Comparison of ENCODE assay signal across 9 cellular contexts in the genomic region with DNA sequence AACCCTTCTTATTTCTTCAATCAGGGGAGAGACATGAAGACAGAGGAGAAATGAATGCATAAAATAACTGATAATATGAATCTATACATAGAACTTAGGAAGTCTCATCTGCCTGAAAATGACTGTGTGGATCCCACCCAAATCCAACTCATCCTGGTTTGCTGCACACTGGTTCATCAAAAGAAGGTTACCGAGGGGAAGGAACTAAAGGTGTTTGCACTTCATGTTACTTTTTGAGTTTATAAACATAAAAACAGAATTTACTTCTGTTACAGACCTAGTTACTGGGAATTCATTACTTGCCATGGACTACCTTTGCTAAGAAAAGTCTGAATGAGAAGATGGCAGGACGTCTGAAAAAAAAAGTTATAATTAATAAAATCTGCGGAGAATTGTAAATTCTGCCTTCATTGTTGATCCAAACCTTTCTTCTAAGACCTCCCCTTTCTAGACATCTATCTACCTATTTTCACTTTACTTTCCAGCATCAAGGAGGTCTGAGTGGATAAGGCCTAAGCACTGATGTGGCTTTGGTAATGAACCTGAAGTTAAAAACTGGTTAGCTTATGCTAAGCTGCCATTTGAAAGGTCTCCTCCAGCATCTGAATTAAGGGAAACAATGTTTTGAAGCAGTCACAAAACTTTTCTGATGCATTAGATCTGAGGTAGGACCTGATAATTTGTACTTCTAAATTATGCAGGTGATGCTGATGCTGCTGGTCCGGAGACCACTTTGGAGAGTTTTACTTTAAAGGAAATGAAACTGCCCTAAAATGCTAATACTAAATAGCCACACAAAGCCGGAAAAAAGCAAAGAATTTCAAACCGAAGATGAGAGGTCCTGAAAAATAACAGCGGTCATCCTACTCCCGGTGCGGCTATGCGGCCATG.
A peak's percentile ranks its signal among the peaks of the same experiment; 100 is the strongest.
DNase-seq lines count a peak whose midpoint lies in the region; ATAC-seq, FAIRE-seq and TF ChIP-seq lines count a peak whose summit lies in the region.
"Had no signal": no experiment of that assay in that cellular context is flagged by ENCODE, and none has a peak within 500 bp of the region (broad histone marks: within the 10 kb centered on the region; RNA-seq: fewer than 3 reads in every experiment).

No MANE protein-coding gene starts in this region.

- POLR2A ChIA-PET in IMR-90 (lab: Charles Lee; ENCODE audit: unreplicated experiment) = no interaction called here

- H2AK9ac ChIP-seq in IMR-90 (replicated peaks; ENCODE audit: low read depth, low read length, poor library complexity) = peak overlapping the region; percentile 47

- TF ChIP-seq RAD21 in IMR-90 (IDR thresholded peaks at IDR 0.05; ENCODE audit: low read length) (no peak), neural cell (conservative IDR thresholded peaks at IDR 0.05) (no peak)

- H3K36me3 ChIP-seq in IMR-90 (ENCODE audit: control insufficient read depth, insufficient read depth, low read length) (no peaks in the 10 kb centered on the region), neural cell (ENCODE audit: insufficient read depth, low read length) (no peaks in the 10 kb centered on the region)

- H3K4ac ChIP-seq in IMR-90 (ENCODE audit: low read depth, low read length) = peak overlapping the region; percentile 42; the same call in 1 of the 2 replicates

- H3K4me2 ChIP-seq in IMR-90 (ENCODE audit: low read depth, low read length) = peak overlapping the region; percentile 94
- no peak overlapping the region for H3K4me2 ChIP-seq in neural cell (ENCODE audit: low read length)

- H2AK5ac ChIP-seq in IMR-90 (ENCODE audit: low read depth, low read length) = no peak overlapping the region

- TF ChIP-seq CTCF in IMR-90 (conservative IDR thresholded peaks at IDR 0.05; ENCODE audit: low read depth, low read length) (no peak), choroid plexus epithelial cell (conservative IDR thresholded peaks at IDR 0.05; ENCODE audit: low read depth, low read length) (no peak), neural cell (IDR thresholded peaks at IDR 0.05; ENCODE audit: poor library complexity, severe bottlenecking) (no peak)

- H3K4me1 ChIP-seq in IMR-90 (ENCODE audit: control insufficient read depth, insufficient read depth, low read length) = peaks cover 1% of the 10 kb centered on the region; the same call in 1 of the 2 replicates

- H3K9me3 ChIP-seq in IMR-90 (ENCODE audit: control insufficient read depth, insufficient read depth, low read length) = no peaks in the 10 kb centered on the region
- H3K9me3 ChIP-seq in neural cell (ENCODE audit: low read length) = no peaks in the 10 kb centered on the region

- H3K9ac ChIP-seq in IMR-90 (ENCODE audit: low read depth, low read length) (peak overlapping the region; percentile 53), neural cell (ENCODE audit: low read length) (no peak overlapping the region)

- no peaks in the 10 kb centered on the region for H3K9me2 ChIP-seq in neural cell (ENCODE audit: insufficient read depth, low read length)

- peak overlapping the region; percentile 80; the same call in 1 of the 2 replicates for H3K23ac ChIP-seq in IMR-90 (ENCODE audit: low read depth, low read length)

- H2AFZ ChIP-seq in IMR-90 (replicated peaks; ENCODE audit: low read length, poor library complexity) (peak overlapping the region; percentile 76), neural cell (ENCODE audit: low read depth, low read length) (no peak overlapping the region)

- peak overlapping the region; percentile 77 to 88 for H4K8ac ChIP-seq in IMR-90 (ENCODE audit: low read depth in 2 of 2, low read length in 2 of 2)

- H3K27ac ChIP-seq in IMR-90 (ENCODE audit: insufficient read depth, low read length) = peak overlapping the region; percentile 51
- no peak overlapping the region for H3K27ac ChIP-seq in neural cell (ENCODE audit: low read length)
- H3K27ac ChIP-seq: VCaP had no signal

- peak overlapping the region; percentile 48 for H4K91ac ChIP-seq in IMR-90 (ENCODE audit: insufficient read depth, low read depth, low read length)

- dilution Hi-C loops in IMR-90 (cut with HindIII; ENCODE audit: low sequenced_read_pairs, unreplicated experiment) = no loop called here

- CTCF ChIA-PET in IMR-90 (lab: Yijun Ruan, JAX) = no interaction called here

- H3K79me2 ChIP-seq in neural cell (replicated peaks; ENCODE audit: insufficient read depth, low read length) = peaks cover 4% of the 10 kb centered on the region

- no CpG with 5 or more reads among the region's 10 CpGs for WGBS in IMR-90 (ENCODE audit: extremely low coverage in 2 of 2, insufficient read length in 1 of 2), 2 experiments

- ATAC-seq in GM18907 (IDR thresholded peaks at IDR 0.05; ENCODE audit: unreplicated experiment) (peak; percentile 5), IMR-90 (ENCODE audit: low read depth) (no peak), GM19467 (IDR thresholded peaks at IDR 0.05; ENCODE audit: unreplicated experiment) (no peak)

- H2BK5ac ChIP-seq in IMR-90 (ENCODE audit: low read depth, low read length, poor library complexity, severe bottlenecking) = peak overlapping the region; percentile 42

- H3K9me1 ChIP-seq in IMR-90 (ENCODE audit: insufficient read depth, low read length) = no peaks in the 10 kb centered on the region

- no peaks in the 10 kb centered on the region for H3F3A ChIP-seq in neural cell (ENCODE audit: insufficient read depth, low read length, poor library complexity, severe bottlenecking)

- H3K4me3 ChIP-seq in IMR-90 (ENCODE audit: insufficient read depth, low read depth, low read length) = peak overlapping the region; percentile 90
- H3K4me3 ChIP-seq in choroid plexus epithelial cell (ENCODE audit: low read depth, low read length) = peak overlapping the region; percentile 70
- H3K4me3 ChIP-seq in neural cell (ENCODE audit: low read length) = peak overlapping the region; percentile 55

- H4K5ac ChIP-seq in IMR-90 (ENCODE audit: low read depth, low read length) = peak overlapping the region; percentile 56

- H3K27me3 ChIP-seq in IMR-90 (ENCODE audit: control insufficient read depth, insufficient read depth, low read length) (no peaks in the 10 kb centered on the region), neural cell (ENCODE audit: insufficient read depth, low read depth, low read length) (no peaks in the 10 kb centered on the region)

- peak overlapping the region; percentile 78 for H3K56ac ChIP-seq in IMR-90 (ENCODE audit: extremely low read depth, insufficient read depth, low read length)

- H2BK120ac ChIP-seq in IMR-90 (ENCODE audit: low read depth, low read length) = 0 out of 2 replicates have a peak overlapping the region, but pooled peaks have one; percentile 28

- 0 out of 3 replicates have a peak overlapping the region, but pooled peaks have one; percentile 36 for H2BK15ac ChIP-seq in IMR-90 (ENCODE audit: low read depth, low read length)

- no peak for DNase-seq in IMR-90
- DNase-seq in choroid plexus epithelial cell (ENCODE audit: low read depth) = no peak
- no peak for DNase-seq in pons (ENCODE audit: low spot score)
- DNase-seq in urothelium cell line (ENCODE audit: low spot score) = no peak
- DNase-seq in activated CD8-positive, alpha-beta memory T cell treated with anti-CD3 and anti-CD28 coated beads, Interleukin-2, amount 50 U/mL, for 48 hours = no peak

- no peak for TF ChIP-seq POLR2A in IMR-90 (IDR thresholded peaks at IDR 0.05; ENCODE audit: low read depth, low read length)

- TF ChIP-seq EP300 in neural cell (conservative IDR thresholded peaks at IDR 0.05; ENCODE audit: poor library complexity, severe bottlenecking) = no peak

- peak overlapping the region; percentile 76 for H3K14ac ChIP-seq in IMR-90 (replicated peaks; ENCODE audit: low read depth, low read length)

- peaks cover 3 to 7% of the 10 kb centered on the region in 2 experiments; a peak in 3 of 4 replicates for H3K79me1 ChIP-seq in IMR-90 (ENCODE audit: low read depth in 1 of 2, low read length in 2 of 2)

- H4K20me1 ChIP-seq in IMR-90 (ENCODE audit: insufficient read depth, low read length) (no peaks in the 10 kb centered on the region), neural cell (ENCODE audit: insufficient read depth) (no peaks in the 10 kb centered on the region)

- intact Hi-C loops in IMR-90 (cut with micrococcal nuclease) = no loop called here

- FAIRE-seq in urothelium cell line (lab: Jason Lieb, UNC) = no peak

- peak overlapping the region; percentile 5; the same call in 1 of the 2 replicates for H3K18ac ChIP-seq in IMR-90 (ENCODE audit: low read depth, low read length)

- in situ Hi-C loops in IMR-90 (cut with MboI; ENCODE audit: low sequenced_read_pairs) = no loop called here

- BruUV-seq in IMR-90 (replicated peaks; lab: Mats Ljungman, UMichigan) = no TSS peak

- no peak overlapping the region for H2BK20ac ChIP-seq in IMR-90 (ENCODE audit: low read depth, low read length)

TF ChIP-seq in IMR-90, 13 proteins besides CTCF, POLR2A, EP300 and RAD21:
- TF ChIP-seq RFX5 (IDR thresholded peaks at IDR 0.05; ENCODE audit: low read depth, low read length) (no peak), CHD1 (IDR thresholded peaks at IDR 0.05; ENCODE audit: low read depth, low read length) (no peak), BHLHE40 (IDR thresholded peaks at IDR 0.05; ENCODE audit: low read depth, low read length) (no peak), NFE2L2 (IDR thresholded peaks at IDR 0.05; ENCODE audit: low read depth, low read length) (no peak)

TF ChIP-seq in neural cell, 6 proteins besides CTCF, POLR2A, EP300 and RAD21:
- TF ChIP-seq EZH2 (IDR thresholded peaks at IDR 0.05; ENCODE audit: borderline replicate concordance, insufficient read depth, low read length, poor library complexity, severe bottlenecking) = no peak
